8 cellular contexts compared by ENCODE assay signal in genomic region chr3:632571-633170, GRCh38.
DNase-seq lines count a peak whose midpoint lies in the region; ATAC-seq and TF ChIP-seq lines count a peak whose summit lies in the region.

No MANE protein-coding gene starts in this region.

- H3K4me3 ChIP-seq in fibroblast of the aortic adventitia (ENCODE audit: low read depth, low read length) (no peak overlapping the region), trophoblast cell (ENCODE audit: low read depth, low read length) (no peak overlapping the region)

- H2BK12ac ChIP-seq in H9 (ENCODE audit: insufficient read length, low read depth, low read length): no peak overlapping the region
- H2BK12ac ChIP-seq in trophoblast cell (ENCODE audit: low read length): no peak overlapping the region

- H3K56ac ChIP-seq in H9 (ENCODE audit: insufficient read length, low read depth, low read length): no peak overlapping the region

- peak; percentile 82 for TF ChIP-seq CTCF in H9 (conservative IDR thresholded peaks at IDR 0.05)
- TF ChIP-seq CTCF in fibroblast of the aortic adventitia (IDR thresholded peaks at IDR 0.05; ENCODE audit: insufficient read depth, low read length): no peak

- H3K27me3 Mint-ChIP-seq in H9 (ENCODE audit: low read depth): peaks cover 2% of the 10 kb centered on the region

- no peaks in the 10 kb centered on the region for H3K4me1 Mint-ChIP-seq in H9

- H3K23me2 ChIP-seq in H9 (ENCODE audit: insufficient read length, low read depth, low read length, poor library complexity, severe bottlenecking): no peaks in the 10 kb centered on the region

- H3K79me2 ChIP-seq in H9 (ENCODE audit: insufficient read depth, low read length) (no peaks in the 10 kb centered on the region), trophoblast cell (ENCODE audit: control insufficient read depth, insufficient read depth, low read length, poor library complexity) (no peaks in the 10 kb centered on the region)

- H3K27me3 ChIP-seq in H9 (ENCODE audit: insufficient read depth, low read length) (no peaks in the 10 kb centered on the region), trophoblast cell (ENCODE audit: insufficient read depth, low read length) (no peaks in the 10 kb centered on the region)

- H4K8ac ChIP-seq in H9 (replicated peaks; ENCODE audit: insufficient read length, low read depth, low read length) (no peak overlapping the region), trophoblast cell (ENCODE audit: low read depth, low read length) (no peak overlapping the region)

- DNase-seq in stimulated activated CD4-positive, alpha-beta T cell treated with anti-CD3 and anti-CD28 coated beads, Interleukin-15, amount 100 ng/mL, for 48 hours (ENCODE audit: low read depth in 2 of 2): peak; percentile 6 to 16
- no peak for DNase-seq in stimulated activated CD4-positive, alpha-beta T cell treated with anti-CD3 and anti-CD28 coated beads, Interleukin-4, amount 100 ng/mL, for 1 hour
- DNase-seq in H9 (peak; percentile 76), NCI-H1048 (lab: John Stamatoyannopoulos, UW) (peak; percentile 28), SW480 (ENCODE audit: low spot score) (peak; percentile 63), fibroblast of the aortic adventitia (ENCODE audit: low read depth) (peak; percentile 14), trophoblast cell (peak; percentile 32 to 81)

- H3K18ac ChIP-seq in H9 (ENCODE audit: insufficient read length, low read depth, low read length): no peak overlapping the region
- no peak overlapping the region for H3K18ac ChIP-seq in trophoblast cell (ENCODE audit: low read length)

- H4K12ac ChIP-seq in trophoblast cell (ENCODE audit: low read depth, low read length): no peak overlapping the region

- H3K4me2 ChIP-seq in H9 (ENCODE audit: insufficient read depth, insufficient read length, low read length): no peak overlapping the region
- no peak overlapping the region for H3K4me2 ChIP-seq in trophoblast cell (ENCODE audit: low read length)

- no peak overlapping the region for H2BK15ac ChIP-seq in H9 (ENCODE audit: low read depth, low read length)

- H2BK20ac ChIP-seq in H9 (ENCODE audit: low read depth, low read length, poor library complexity, severe bottlenecking): no peak overlapping the region

- no CpG with 5 or more reads among the region's 10 CpGs for WGBS in H9 (ENCODE audit: extremely low coverage, insufficient read length, low lambda C conversion rate)
- no CpG with 5 or more reads among the region's 10 CpGs for WGBS in trophoblast cell (ENCODE audit: extremely low coverage, insufficient coverage, insufficient read length)

- no peak overlapping the region for H4K5ac ChIP-seq in H9 (ENCODE audit: insufficient read length, low read depth, low read length)

- H3K36me3 Mint-ChIP-seq in H9 (ENCODE audit: insufficient read depth in 1 of 3, low read depth in 3 of 3): no peaks in the 10 kb centered on the region

- H3T11ph ChIP-seq in H9 (ENCODE audit: low read length): no peak overlapping the region

- H3K14ac ChIP-seq in H9 (ENCODE audit: insufficient read depth, low read length) (no peak overlapping the region), trophoblast cell (ENCODE audit: low read length) (no peak overlapping the region)

- no peak overlapping the region for H3K23ac ChIP-seq in H9 (ENCODE audit: insufficient read length, low read depth, low read length)
- H3K23ac ChIP-seq in trophoblast cell (ENCODE audit: low read length): no peak overlapping the region

- H3K36me3 ChIP-seq in trophoblast cell (ENCODE audit: control insufficient read depth in 1 of 2, insufficient read depth in 2 of 2, low read length in 2 of 2): no peaks in the 10 kb centered on the region

- H3K27ac ChIP-seq in H9 (ENCODE audit: insufficient read length, low read depth, low read length): no peak overlapping the region
- no peak overlapping the region for H3K27ac ChIP-seq in trophoblast cell (ENCODE audit: low read depth, low read length)

- H2BK5ac ChIP-seq in H9 (ENCODE audit: insufficient read length, low read length): no peak overlapping the region
- H2BK5ac ChIP-seq in trophoblast cell (ENCODE audit: low read depth, low read length, poor library complexity): no peak overlapping the region

- H3K9ac ChIP-seq in H9 (ENCODE audit: extremely low read depth, insufficient read length, low read length) (no peak overlapping the region), trophoblast cell (ENCODE audit: low read length) (no peak overlapping the region)

- H4K91ac ChIP-seq in H9 (ENCODE audit: insufficient read length, low read depth, low read length) (no peak overlapping the region), trophoblast cell (ENCODE audit: low read depth, low read length) (no peak overlapping the region)

- H3K4ac ChIP-seq in H9 (ENCODE audit: low read depth, low read length): no peak overlapping the region
- H3K4ac ChIP-seq in trophoblast cell (ENCODE audit: low read depth, low read length): no peak overlapping the region

- no peak overlapping the region for H3K4me3 Mint-ChIP-seq in H9

- no peak overlapping the region for H2AFZ ChIP-seq in H9 (ENCODE audit: low read length)
- no peak overlapping the region for H2AFZ ChIP-seq in trophoblast cell (ENCODE audit: insufficient read depth, low read length, poor library complexity)

- no peaks in the 10 kb centered on the region for H3K9me3 ChIP-seq in H9 (ENCODE audit: control insufficient read depth, low read depth, low read length)
- no peaks in the 10 kb centered on the region for H3K9me3 ChIP-seq in trophoblast cell (ENCODE audit: insufficient read depth, low read depth, low read length)

- H4K20me1 ChIP-seq in H9 (ENCODE audit: control insufficient read depth, insufficient read depth, insufficient read length): no peaks in the 10 kb centered on the region

- no peak overlapping the region for H3K27ac Mint-ChIP-seq in H9

- H3K79me1 ChIP-seq in H9 (ENCODE audit: insufficient read depth, low read depth, low read length, poor library complexity, severe bottlenecking) (no peaks in the 10 kb centered on the region), trophoblast cell (ENCODE audit: low read length) (no peaks in the 10 kb centered on the region)

- H3K4me1 ChIP-seq in H9 (ENCODE audit: insufficient read depth, low read length): no peaks in the 10 kb centered on the region
- no peaks in the 10 kb centered on the region for H3K4me1 ChIP-seq in trophoblast cell (ENCODE audit: control insufficient read depth in 1 of 2, insufficient read depth in 2 of 2, low read length in 2 of 2)

- ATAC-seq in HG03135 (IDR thresholded peaks at IDR 0.05; ENCODE audit: unreplicated experiment): no peak

- no peaks in the 10 kb centered on the region for H3K9me3 Mint-ChIP-seq in H9

- H2AK5ac ChIP-seq in H9 (ENCODE audit: insufficient read length, low read length) (no peak overlapping the region), trophoblast cell (ENCODE audit: low read length) (no peak overlapping the region)

- no peak overlapping the region for H2BK120ac ChIP-seq in H9 (ENCODE audit: low read depth, low read length, poor library complexity, severe bottlenecking)
- no peak overlapping the region for H2BK120ac ChIP-seq in trophoblast cell (ENCODE audit: insufficient read depth, low read length, poor library complexity)
